Comparison of ENCODE assay signal across 1 cellular context in the genomic region with DNA sequence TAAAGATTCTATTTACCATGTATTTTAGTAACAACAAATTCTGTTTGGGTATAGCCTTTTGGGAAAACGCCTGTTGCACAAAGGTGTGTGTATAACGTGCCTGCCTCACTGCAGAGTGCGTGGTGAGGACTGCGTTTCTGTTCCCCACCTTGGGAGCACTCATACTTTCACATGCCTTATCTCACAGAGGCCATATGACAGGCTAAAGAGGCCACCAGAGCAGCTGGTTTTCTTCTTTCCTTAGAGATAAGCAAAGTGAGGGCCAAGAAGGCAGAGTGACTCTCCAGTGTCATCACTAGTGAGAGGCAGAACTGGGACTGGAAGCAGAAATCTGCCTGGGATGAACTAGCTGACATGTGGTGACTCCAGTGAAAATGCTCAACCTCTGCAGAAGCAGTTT.
TF ChIP-seq lines count a peak whose summit lies in the region.

No MANE protein-coding gene starts in this region.

TF ChIP-seq in K562, 482 proteins besides CTCF, POLR2A, EP300 and RAD21 (continued from another document):
- TF ChIP-seq, protein P1, sequence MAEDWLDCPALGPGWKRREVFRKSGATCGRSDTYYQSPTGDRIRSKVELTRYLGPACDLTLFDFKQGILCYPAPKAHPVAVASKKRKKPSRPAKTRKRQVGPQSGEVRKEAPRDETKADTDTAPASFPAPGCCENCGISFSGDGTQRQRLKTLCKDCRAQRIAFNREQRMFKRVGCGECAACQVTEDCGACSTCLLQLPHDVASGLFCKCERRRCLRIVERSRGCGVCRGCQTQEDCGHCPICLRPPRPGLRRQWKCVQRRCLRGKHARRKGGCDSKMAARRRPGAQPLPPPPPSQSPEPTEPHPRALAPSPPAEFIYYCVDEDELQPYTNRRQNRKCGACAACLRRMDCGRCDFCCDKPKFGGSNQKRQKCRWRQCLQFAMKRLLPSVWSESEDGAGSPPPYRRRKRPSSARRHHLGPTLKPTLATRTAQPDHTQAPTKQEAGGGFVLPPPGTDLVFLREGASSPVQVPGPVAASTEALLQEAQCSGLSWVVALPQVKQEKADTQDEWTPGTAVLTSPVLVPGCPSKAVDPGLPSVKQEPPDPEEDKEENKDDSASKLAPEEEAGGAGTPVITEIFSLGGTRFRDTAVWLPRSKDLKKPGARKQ (CRISPR knock-in tag; IDR thresholded peaks at IDR 0.05), result no peak
- no peak for TF ChIP-seq YY1 (IDR thresholded peaks at IDR 0.05; ENCODE audit: borderline replicate concordance in 1 of 3, control insufficient read depth in 1 of 3, extremely low read depth in 1 of 3, insufficient read depth in 3 of 3, insufficient read length in 1 of 3, insufficient replicate concordance in 2 of 3, low read depth in 1 of 3, low read length in 2 of 3)
- no peak for TF ChIP-seq ZNF134 (CRISPR knock-in tag; conservative IDR thresholded peaks at IDR 0.05)
- 0 out of 2 replicates have a peak, but pooled peaks have one; percentile 31 for TF ChIP-seq ZNF175 (CRISPR knock-in tag; IDR thresholded peaks at IDR 0.05; ENCODE audit: low read depth)
